1 cellular context compared by ENCODE assay signal in the genomic region with DNA sequence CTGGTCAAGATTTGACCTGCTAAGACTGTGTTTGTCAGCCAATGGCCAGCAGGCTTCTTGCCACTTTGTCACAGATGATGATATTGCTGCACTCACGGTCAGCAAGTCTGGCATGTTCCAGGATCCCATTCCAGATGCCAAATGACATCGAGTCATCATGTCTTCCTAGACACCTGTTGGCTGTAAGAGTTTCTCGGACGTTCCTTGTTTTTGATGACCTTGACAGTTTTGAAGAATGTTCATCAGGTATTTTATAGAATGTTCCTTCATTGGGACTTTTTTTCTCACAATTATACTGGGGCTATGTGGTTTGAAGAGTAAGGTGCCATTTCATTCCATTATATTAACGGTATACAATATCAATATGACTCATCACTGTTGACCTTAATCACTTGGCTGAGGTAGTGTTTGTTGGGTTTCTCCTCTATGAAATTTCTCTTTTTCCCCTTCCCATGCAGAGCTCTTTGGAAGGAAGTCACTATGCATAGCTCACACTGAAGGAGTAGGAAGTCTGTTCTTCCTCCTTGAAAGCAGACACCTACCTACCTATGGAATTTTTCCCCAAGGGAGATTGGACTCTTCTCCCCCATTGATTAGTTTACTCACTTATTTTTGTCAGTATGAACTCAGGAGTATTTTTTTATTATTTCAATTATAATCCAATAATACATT.
TF ChIP-seq lines count a peak whose summit lies in the region.

No MANE protein-coding gene starts in this region.

TF ChIP-seq in HepG2, 621 proteins besides CTCF, POLR2A, EP300 and RAD21 (continued from another document):
- TF ChIP-seq, protein P1, sequence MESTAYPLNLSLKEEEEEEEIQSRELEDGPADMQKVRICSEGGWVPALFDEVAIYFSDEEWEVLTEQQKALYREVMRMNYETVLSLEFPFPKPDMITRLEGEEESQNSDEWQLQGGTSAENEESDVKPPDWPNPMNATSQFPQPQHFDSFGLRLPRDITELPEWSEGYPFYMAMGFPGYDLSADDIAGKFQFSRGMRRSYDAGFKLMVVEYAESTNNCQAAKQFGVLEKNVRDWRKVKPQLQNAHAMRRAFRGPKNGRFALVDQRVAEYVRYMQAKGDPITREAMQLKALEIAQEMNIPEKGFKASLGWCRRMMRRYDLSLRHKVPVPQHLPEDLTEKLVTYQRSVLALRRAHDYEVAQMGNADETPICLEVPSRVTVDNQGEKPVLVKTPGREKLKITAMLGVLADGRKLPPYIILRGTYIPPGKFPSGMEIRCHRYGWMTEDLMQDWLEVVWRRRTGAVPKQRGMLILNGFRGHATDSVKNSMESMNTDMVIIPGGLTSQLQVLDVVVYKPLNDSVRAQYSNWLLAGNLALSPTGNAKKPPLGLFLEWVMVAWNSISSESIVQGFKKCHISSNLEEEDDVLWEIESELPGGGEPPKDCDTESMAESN (CRISPR knock-in tag; conservative IDR thresholded peaks at IDR 0.05), result no peak
- TF ChIP-seq, protein P2, sequence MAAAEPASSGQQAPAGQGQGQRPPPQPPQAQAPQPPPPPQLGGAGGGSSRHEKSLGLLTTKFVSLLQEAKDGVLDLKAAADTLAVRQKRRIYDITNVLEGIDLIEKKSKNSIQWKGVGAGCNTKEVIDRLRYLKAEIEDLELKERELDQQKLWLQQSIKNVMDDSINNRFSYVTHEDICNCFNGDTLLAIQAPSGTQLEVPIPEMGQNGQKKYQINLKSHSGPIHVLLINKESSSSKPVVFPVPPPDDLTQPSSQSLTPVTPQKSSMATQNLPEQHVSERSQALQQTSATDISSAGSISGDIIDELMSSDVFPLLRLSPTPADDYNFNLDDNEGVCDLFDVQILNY (CRISPR knock-in tag; conservative IDR thresholded peaks at IDR 0.05), result no peak
